Comparison of ENCODE assay signal across 29 cellular contexts in the genomic region with DNA sequence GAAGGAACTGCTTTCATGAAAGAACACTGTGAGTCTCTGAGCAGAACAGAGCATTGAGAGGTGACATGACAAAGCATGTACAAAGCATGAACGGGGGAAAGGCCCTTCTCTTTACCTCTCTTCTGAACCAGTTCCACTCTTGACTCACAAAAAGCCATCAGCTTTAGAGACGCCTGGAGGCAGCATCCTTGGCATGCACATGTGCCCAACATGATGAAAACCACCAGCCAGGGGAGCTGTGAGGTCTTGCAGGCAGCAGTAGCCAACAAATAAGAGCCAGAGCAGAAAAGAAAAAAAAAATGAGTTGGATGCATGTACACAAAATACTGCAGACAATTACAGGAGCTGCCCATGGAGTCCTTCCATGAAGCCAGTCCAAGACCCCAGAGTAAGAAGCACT.
"Had no signal": no experiment of that assay in that cellular context is flagged by ENCODE, and none has a peak within 500 bp of the region (broad histone marks: within the 10 kb centered on the region; RNA-seq: fewer than 3 reads in every experiment).

No MANE protein-coding gene starts in this region.

- H3K27me3 ChIP-seq: adrenal gland, body of pancreas, colonic mucosa had no signal

- DNase-seq: activated B cell treated with CpG ODN at 0.5 μM for 24 hours; activated CD4-positive, alpha-beta T cell treated with anti-CD3 and anti-CD28 coated beads for 48 hours; activated CD4-positive, alpha-beta T cell treated with anti-CD3 and anti-CD28 coated beads, Interleukin-2, amount 50 U/mL, for 1 hour; activated CD4-positive, alpha-beta T cell treated with anti-CD3 and anti-CD28 coated beads, Interleukin-2, amount 50 U/mL, for 48 hours; activated CD8-positive, alpha-beta memory T cell treated with anti-CD3 and anti-CD28 coated beads for 24 hours; activated CD8-positive, alpha-beta T cell treated with anti-CD3 and anti-CD28 coated beads for 36 hours; activated effector memory CD4-positive, alpha-beta T cell treated with Interleukin-2 at 50 U/mL for 16 hours; activated gamma-delta T cell treated with Interleukin-2 at 50 U/mL for 16 hours; activated naive CD4-positive, alpha-beta T cell treated with anti-CD3 and anti-CD28 coated beads, Interleukin-2, amount 50 U/mL, for 16 hours; activated naive CD4-positive, alpha-beta T cell treated with Interleukin-2 at 50 U/mL for 16 hours; activated T-cell treated with anti-CD3 and anti-CD28 coated beads, Interleukin-2, amount 50 U/mL, for 4 hours; adrenal gland; amygdala; aorta; body of pancreas; colonic mucosa; effector CD8-positive, alpha-beta T cell; foreskin melanocyte; heart right ventricle; T-helper 1 cell; T-helper 17 cell; WERI-Rb-1 had no signal

- H3K4me1 ChIP-seq: adrenal gland, body of pancreas, colonic mucosa, gastroesophageal sphincter, heart right ventricle had no signal

- FAIRE-seq: endometrium, endothelial cell of umbilical vein, TTC549 had no signal

- H3K9me3 ChIP-seq: adrenal gland, body of pancreas, colonic mucosa, esophagus muscularis mucosa, gastroesophageal sphincter, heart right ventricle had no signal

- H3K4me3 ChIP-seq: adrenal gland, body of pancreas, colonic mucosa, esophagus muscularis mucosa, gastroesophageal sphincter, heart right ventricle had no signal

- H3K36me3 ChIP-seq: adrenal gland, colonic mucosa, esophagus muscularis mucosa, gastroesophageal sphincter, heart right ventricle, WERI-Rb-1 had no signal

- ATAC-seq: activated CD4-positive, CD25-positive, alpha-beta regulatory T cell treated with anti-CD3 and anti-CD28 coated beads, Interleukin-2, amount 50 U/mL, for 24 hours; activated CD8-positive, alpha-beta T cell treated with anti-CD3 and anti-CD28 coated beads for 36 hours; activated T-cell treated with anti-CD3 and anti-CD28 coated beads, Interleukin-2, amount 50 U/mL, for 4 hours; activated T-helper 17 cell treated with anti-CD3 and anti-CD28 coated beads, Interleukin-2, amount 50 U/mL, for 72 hours; body of pancreas; gastroesophageal sphincter; heart right ventricle; T-helper 17 cell had no signal

- H3K27ac ChIP-seq: adrenal gland, body of pancreas, colonic mucosa, esophagus muscularis mucosa, gastroesophageal sphincter, heart right ventricle, WERI-Rb-1 had no signal
